21 cellular contexts compared by ENCODE assay signal in genomic region chr9:27880640-27881039, GRCh38.
"Had no signal": no experiment of that assay in that cellular context is flagged by ENCODE, and none has a peak within 500 bp of the region (broad histone marks: within the 10 kb centered on the region; RNA-seq: fewer than 3 reads in every experiment).

No MANE protein-coding gene starts in this region.

- H3K27ac Mint-ChIP-seq: dendritic cell treated with granulocyte-macrophage colony-stimulating factor and Interleukin-4, amounts not matched to agents 40 ng/mL and 50 ng/mL, for 4 days; effector memory CD8-positive, alpha-beta T cell; naive thymus-derived CD4-positive, alpha-beta T cell; nephron progenitor cell had no signal

- H3K27me3 ChIP-seq: hepatocyte, ovary, right atrium auricular region, sigmoid colon, upper lobe of left lung, vagina had no signal

- H2AFZ ChIP-seq: hepatocyte had no signal

- H3K9me3 Mint-ChIP-seq: dendritic cell treated with granulocyte-macrophage colony-stimulating factor and Interleukin-4, amounts not matched to agents 40 ng/mL and 50 ng/mL, for 4 days had no signal

- H3K27ac ChIP-seq: hepatocyte, ovary, right atrium auricular region, sigmoid colon, skin epidermis, upper lobe of left lung, vagina had no signal

- H3K79me2 ChIP-seq: hepatocyte had no signal

- H3K4me3 Mint-ChIP-seq: dendritic cell treated with granulocyte-macrophage colony-stimulating factor and Interleukin-4, amounts not matched to agents 40 ng/mL and 50 ng/mL, for 4 days; effector memory CD8-positive, alpha-beta T cell; naive thymus-derived CD4-positive, alpha-beta T cell; nephron progenitor cell had no signal

- H3K36me3 Mint-ChIP-seq: naive thymus-derived CD4-positive, alpha-beta T cell had no signal

- DNase-seq: effector memory CD8-positive, alpha-beta T cell; erythroblast; foreskin melanocyte; head of caudate nucleus; kidney; left cardiac atrium; left ventricle myocardium superior; mesendoderm; naive thymus-derived CD4-positive, alpha-beta T cell; nephron progenitor cell; nucleus accumbens; ovary; sigmoid colon; stimulated activated CD4-positive, alpha-beta T cell treated with anti-CD3 and anti-CD28 coated beads, Interleukin-2, amount 100 ng/mL, for 24 hours; stimulated activated naive CD4-positive, alpha-beta T cell; upper lobe of left lung had no signal

- H3K4me1 ChIP-seq: right atrium auricular region, sigmoid colon, upper lobe of left lung, vagina had no signal

- ATAC-seq: effector memory CD8-positive, alpha-beta T cell; left cardiac atrium; left ventricle myocardium superior; naive thymus-derived CD4-positive, alpha-beta T cell had no signal

- H3K4me2 ChIP-seq: hepatocyte had no signal

- H3K4me3 ChIP-seq: hepatocyte, ovary, right atrium auricular region, sigmoid colon, skin epidermis, upper lobe of left lung, vagina had no signal

- H3K27me3 Mint-ChIP-seq: effector memory CD8-positive, alpha-beta T cell had no signal

- H3K4me1 Mint-ChIP-seq: naive thymus-derived CD4-positive, alpha-beta T cell; nephron progenitor cell had no signal

- H3K9me3 ChIP-seq: ovary, right atrium auricular region, sigmoid colon, upper lobe of left lung, vagina had no signal

- H3K36me3 ChIP-seq: ovary, right atrium auricular region, sigmoid colon, upper lobe of left lung, vagina had no signal
